21 cellular contexts compared by ENCODE assay signal in genomic region chr7:91814189-91814588, GRCh38.
A peak's percentile ranks its signal among the peaks of the same experiment; 100 is the strongest.
DNase-seq lines count a peak whose midpoint lies in the region; ATAC-seq and TF ChIP-seq lines count a peak whose summit lies in the region.
"Had no signal": no experiment of that assay in that cellular context is flagged by ENCODE, and none has a peak within 500 bp of the region (broad histone marks: within the 10 kb centered on the region; RNA-seq: fewer than 3 reads in every experiment).

No MANE protein-coding gene starts in this region.

- peaks cover 13% of the 10 kb centered on the region for H3K27me3 ChIP-seq in foreskin keratinocyte
- no peaks in the 10 kb centered on the region for H3K27me3 ChIP-seq in effector memory CD4-positive, alpha-beta T cell (replicated peaks; ENCODE audit: control insufficient read depth, insufficient read depth, low read length, poor library complexity, severe bottlenecking)
- H3K27me3 ChIP-seq: breast epithelium, testis had no signal

- H3K9me3 ChIP-seq in effector memory CD4-positive, alpha-beta T cell (ENCODE audit: control insufficient read depth, low read length), result no peaks in the 10 kb centered on the region
- H3K9me3 ChIP-seq: testis had no signal

- no peaks in the 10 kb centered on the region for H3K36me3 ChIP-seq in effector memory CD4-positive, alpha-beta T cell (ENCODE audit: control insufficient read depth, insufficient read depth, low read length)
- H3K36me3 ChIP-seq: breast epithelium, WERI-Rb-1 had no signal

- no peak overlapping the region for H3K4me3 ChIP-seq in effector memory CD4-positive, alpha-beta T cell (ENCODE audit: insufficient read depth, low read depth, low read length, poor library complexity, severe bottlenecking)
- H3K4me3 ChIP-seq: breast epithelium, K562, mucosa of descending colon, testis had no signal

- no peaks in the 10 kb centered on the region for H3K4me1 ChIP-seq in foreskin keratinocyte
- H3K4me1 ChIP-seq in effector memory CD4-positive, alpha-beta T cell (ENCODE audit: control insufficient read depth, insufficient read depth, low read length, poor library complexity, severe bottlenecking), result no peaks in the 10 kb centered on the region
- H3K4me1 ChIP-seq: breast epithelium, testis had no signal

- no peak for TF ChIP-seq CTCF in foreskin keratinocyte (conservative IDR thresholded peaks at IDR 0.05)

- H3K27ac ChIP-seq in foreskin keratinocyte, result no peak overlapping the region
- H3K27ac ChIP-seq in effector memory CD4-positive, alpha-beta T cell (ENCODE audit: insufficient read depth, low read length, poor library complexity, severe bottlenecking), result no peak overlapping the region
- H3K27ac ChIP-seq: breast epithelium, testis, WERI-Rb-1 had no signal

- no peak for DNase-seq in foreskin keratinocyte
- no peak for DNase-seq in SHP77 treated with DMSO at 0.1 percent for 48 hours (lab: John Stamatoyannopoulos, UW)
- no peak for DNase-seq in effector memory CD4-positive, alpha-beta T cell
- DNase-seq: activated CD8-positive, alpha-beta memory T cell treated with anti-CD3 and anti-CD28 coated beads for 24 hours; activated naive CD8-positive, alpha-beta T cell treated with anti-CD3 and anti-CD28 coated beads, Interleukin-2, amount 50 U/mL, for 24 hours; Calu3; left cardiac atrium; mucosa of descending colon; MV-4-11; NCI-H1930; NCI-H524; SIG-M5; T-helper 17 cell; testis; WERI-Rb-1 had no signal

- ATAC-seq in GM18909 (IDR thresholded peaks at IDR 0.05; ENCODE audit: poor library complexity, unreplicated experiment), result peak; percentile 51
- ATAC-seq in GM21526 (IDR thresholded peaks at IDR 0.05; ENCODE audit: low FRiP score, unreplicated experiment), result peak; percentile 83
- ATAC-seq in HG03159 (IDR thresholded peaks at IDR 0.05; ENCODE audit: unreplicated experiment), result peak; percentile 64
- ATAC-seq in foreskin keratinocyte, result peak; percentile 24
- no peak for ATAC-seq in GM19328 (IDR thresholded peaks at IDR 0.05; ENCODE audit: unreplicated experiment)
- ATAC-seq: activated naive CD8-positive, alpha-beta T cell treated with anti-CD3 and anti-CD28 coated beads, Interleukin-2, amount 50 U/mL, for 24 hours; K562; left cardiac atrium; mucosa of descending colon; T-helper 17 cell had no signal
